ENCODE assay signal across 8 cellular contexts in genomic region chr3:161220850-161221753, GRCh38. TPM values are rescaled to one million over a fixed set of nuclear protein-coding genes. Genes with fewer than 3 reads are reported as not detected.
A peak's percentile ranks its signal among the peaks of the same experiment; 100 is the strongest.
DNase-seq lines count a peak whose midpoint lies in the region; ATAC-seq, FAIRE-seq and TF ChIP-seq lines count a peak whose summit lies in the region.

TSS of gene NMD3 (plus strand) at chr3:161221311. CDS start at chr3:161222014, 703 bp downstream.

- H3K9me3 ChIP-seq in adrenal gland (replicated peaks in 1 of 3), result no peaks in the 10 kb centered on the region
- H3K9me3 ChIP-seq in heart right ventricle, result no peaks in the 10 kb centered on the region
- no peaks in the 10 kb centered on the region for H3K9me3 ChIP-seq in upper lobe of right lung

- H3K4me3 ChIP-seq in adrenal gland, result peak within 1 kb of the TSS; percentile 62 to 99 (median 74)
- peak within 1 kb of the TSS; percentile 84 to 99 (median 93) for H3K4me3 ChIP-seq in heart right ventricle
- H3K4me3 ChIP-seq in upper lobe of right lung, result peak within 1 kb of the TSS; percentile 84

- TF ChIP-seq POLR2A in GM12891 (IDR thresholded peaks at IDR 0.05; ENCODE audit: low read depth, low read length) (peak; percentile 91), adrenal gland (IDR thresholded peaks at IDR 0.05) (peak; percentile 49 to 78)

- ATAC-seq in HG02840 (IDR thresholded peaks at IDR 0.05; ENCODE audit: low FRiP score, unreplicated experiment) (peak; percentile 100), heart right ventricle (peak; percentile 97 to 98 (median 97)), upper lobe of right lung (peak; percentile 98)

- WGBS in adrenal gland, 4 donors, result 0 to 1% (median 1%) methylated on average over 26 to 71 of the region's 71 CpGs
- WGBS in heart right ventricle, 2 donors, result 0% methylated on average over 66 to 71 of the region's 71 CpGs

- peaks cover 16 to 36% of the 10 kb centered on the region in 2 donors for H3K4me1 ChIP-seq in adrenal gland (replicated peaks in 1 of 2)
- peaks cover 0 to 54% (median 47%) of the 10 kb centered on the region in 9 donors for H3K4me1 ChIP-seq in heart right ventricle
- peaks cover 20% of the 10 kb centered on the region for H3K4me1 ChIP-seq in upper lobe of right lung

- H3K27ac ChIP-seq in adrenal gland (peak within 1 kb of the TSS; percentile 74 to 94 (median 93)), heart right ventricle (peak within 1 kb of the TSS; percentile 87 to 99 (median 97)), upper lobe of right lung (peak within 1 kb of the TSS; percentile 95)

- H3K36me3 ChIP-seq in adrenal gland (replicated peaks in 1 of 2) (no peaks in the 10 kb centered on the region), heart right ventricle (peaks cover 0 to 23% (median 0%) of the 10 kb centered on the region in 9 donors), upper lobe of right lung (peaks cover 7% of the 10 kb centered on the region)

- peak; percentile 76 for DNase-seq in GM12891 (ENCODE audit: insufficient read length, low spot score)
- DNase-seq in NCI-H1436 treated with DMSO at 0.1 percent for 48 hours (lab: John Stamatoyannopoulos, UW), result peak; percentile 85
- DNase-seq in T-helper 1 cell, result peak; percentile 77 to 91 (median 87)
- peak; percentile 94 to 98 (median 96) for DNase-seq in adrenal gland
- peak; percentile 97 to 98 for DNase-seq in heart right ventricle
- DNase-seq in posterior vena cava (ENCODE audit: low spot score), result peak; percentile 99
- DNase-seq in upper lobe of right lung, result peak; percentile 96

- intact Hi-C loops in adrenal gland (cut with DNase I) (no loop called here), heart right ventricle (cut with DNase I) (loop anchor here in 4 of 10 donors (5.0 to 10.0 kb wide), 4 partner anchors 116 to 466 kb away; partner anchors contain the start of genes B3GALNT1 (in 2 of the 4) and PPM1L (in 2 of the 4)), posterior vena cava (cut with DNase I) (no loop called here), upper lobe of right lung (cut with DNase I) (no loop called here)

- TF ChIP-seq CTCF in adrenal gland (IDR thresholded peaks at IDR 0.05) (no peak), heart right ventricle (IDR thresholded peaks at IDR 0.05) (no peak), upper lobe of right lung (IDR thresholded peaks at IDR 0.05) (no peak)

- no peaks in the 10 kb centered on the region for H3K27me3 ChIP-seq in adrenal gland
- H3K27me3 ChIP-seq in heart right ventricle, result no peaks in the 10 kb centered on the region
- no peaks in the 10 kb centered on the region for H3K27me3 ChIP-seq in upper lobe of right lung

- peak; percentile 90 for FAIRE-seq in GM12891 (lab: Jason Lieb, UNC)

TF ChIP-seq in GM12891, 5 proteins besides CTCF, POLR2A, EP300 and RAD21:
- TF ChIP-seq PAX5 (IDR thresholded peaks at IDR 0.05; ENCODE audit: insufficient read depth, low read length, severe bottlenecking) (no peak), TAF1 (IDR thresholded peaks at IDR 0.05; ENCODE audit: low read depth, low read length) (peak; percentile 83), POLR2AphosphoS5 (IDR thresholded peaks at IDR 0.05; ENCODE audit: low read depth, low read length) (peak; percentile 86; the same call in 1 of the 2 replicates)

RNA-seq across cellular contexts. Expression of gene NMD3, which starts in this region (rescaled TPM):
- 48.3 TPM for polyA plus RNA-seq in GM12891 (2012; ENCODE audit: low read depth, missing spikeins)
- total RNA-seq in adrenal gland (100 to 1,000 TPM in 1 of 8 donors, 10 to 100 TPM in 7; 33.9 to 168 (median 48.5) TPM), heart right ventricle (10 to 100 TPM; 50.9 to 76.9 (median 61.9) TPM), posterior vena cava (10 to 100 TPM; 50.0 to 56.8 TPM), upper lobe of right lung (40.9 TPM)
- polyA plus RNA-seq in adrenal gland (10 to 100 TPM; 13.2 to 39.4 (median 18.7) TPM), heart right ventricle (10 to 100 TPM; 22.2 to 25.1 TPM)

Comparison
In these comparisons a context has a peak if more than half of its experiments do, and no peak if none do; other contexts are left out.
1. Peak in every context shown above with its lines: DNase-seq, ATAC-seq, H3K4me3 ChIP-seq and H3K27ac ChIP-seq.